In genomic region chr15:67834249-67834592, GRCh38 we compare ENCODE assay signal across 9 cellular contexts. TPM values are rescaled to one million over a fixed set of nuclear protein-coding genes. Genes with fewer than 3 reads are reported as not detected.
DNase-seq lines count a peak whose midpoint lies in the region; ATAC-seq and TF ChIP-seq lines count a peak whose summit lies in the region.
"Had no signal": no experiment of that assay in that cellular context is flagged by ENCODE, and none has a peak within 500 bp of the region (broad histone marks: within the 10 kb centered on the region; RNA-seq: fewer than 3 reads in every experiment).

No MANE protein-coding gene starts in this region.

- in situ Hi-C loops in GM23248 (cut with MboI) = loop anchor here (10.0 kb wide), 2 partner anchors 329 to 889 kb away; no protein-coding TSS in a partner anchor

- TF ChIP-seq CTCF in SU-DHL-6 (IDR thresholded peaks at IDR 0.05; ENCODE audit: insufficient read depth, low read length, poor library complexity, severe bottlenecking) = no peak
- TF ChIP-seq CTCF in hepatocyte (IDR thresholded peaks at IDR 0.05; ENCODE audit: poor library complexity) = no peak

- H3K9ac ChIP-seq in GM23248 (no peak overlapping the region), SU-DHL-6 (ENCODE audit: low read length) (no peak overlapping the region)

- H3K36me3 ChIP-seq in GM23248 (ENCODE audit: low read depth) (no peaks in the 10 kb centered on the region), SU-DHL-6 (ENCODE audit: low read length) (no peaks in the 10 kb centered on the region), hepatocyte (replicated peaks; ENCODE audit: insufficient read depth, low read depth) (no peaks in the 10 kb centered on the region)

- 0 out of 2 replicates have a peak overlapping the region, but pooled peaks have one; percentile 1 for H2AFZ ChIP-seq in GM23248
- H2AFZ ChIP-seq in SU-DHL-6 (ENCODE audit: low read depth, low read length, severe bottlenecking) = no peak overlapping the region
- no peak overlapping the region for H2AFZ ChIP-seq in hepatocyte

- H3K4me3 ChIP-seq in GM23248 (peak overlapping the region; percentile 45), SU-DHL-6 (ENCODE audit: insufficient read depth, low read length, poor library complexity, severe bottlenecking) (no peak overlapping the region), hepatocyte (peak overlapping the region; percentile 0), skin epidermis (peak overlapping the region; percentile 16 to 36 (median 24))

- H4K20me1 ChIP-seq in GM23248 (ENCODE audit: insufficient read depth) (no peaks in the 10 kb centered on the region), SU-DHL-6 (ENCODE audit: low read depth, low read length) (no peaks in the 10 kb centered on the region), hepatocyte (ENCODE audit: insufficient read depth, poor library complexity, severe bottlenecking) (no peaks in the 10 kb centered on the region)

- H3K27me3 ChIP-seq in GM23248 (replicated peaks; ENCODE audit: insufficient read depth) = peaks cover 65% of the 10 kb centered on the region
- H3K27me3 ChIP-seq in SU-DHL-6 (ENCODE audit: low read length) = no peaks in the 10 kb centered on the region
- peaks cover 69% of the 10 kb centered on the region for H3K27me3 ChIP-seq in hepatocyte

- H3K4me1 ChIP-seq in GM23248 (ENCODE audit: insufficient read depth) (no peaks in the 10 kb centered on the region), hepatocyte (ENCODE audit: insufficient read depth) (peaks cover 43% of the 10 kb centered on the region)

- DNase-seq in GM23248 = no peak
- DNase-seq in hepatocyte (ENCODE audit: low spot score) = no peak
- DNase-seq in NCI-H524 treated with DMSO at 0.1 percent for 48 hours (lab: John Stamatoyannopoulos, UW) = no peak
- DNase-seq: cerebellar nuclear complex had no signal

- H3K9me3 ChIP-seq in GM23248 (ENCODE audit: low read depth) (no peaks in the 10 kb centered on the region), SU-DHL-6 (ENCODE audit: insufficient read depth, low read length) (no peaks in the 10 kb centered on the region), hepatocyte (ENCODE audit: low read depth) (no peaks in the 10 kb centered on the region)

- peak overlapping the region; percentile 47 for H3K4me2 ChIP-seq in GM23248 (ENCODE audit: unreplicated experiment)
- H3K4me2 ChIP-seq in SU-DHL-6 (ENCODE audit: low read depth, low read length, poor library complexity, severe bottlenecking) = peak overlapping the region; percentile 42
- H3K4me2 ChIP-seq in hepatocyte = peak overlapping the region; percentile 76

- 9 to 12% methylated on average over 7 of the region's 7 CpGs for WGBS in GM23248 (ENCODE audit: low coverage in 1 of 2, low lambda C conversion rate in 2 of 2, missing lambda C conversion rate in 2 of 2), 2 experiments
- 4% methylated on average over 7 of the region's 7 CpGs for whole genome bisulfite sequencing in hepatocyte (ENCODE audit: low lambda C conversion rate, missing lambda C conversion rate)

- H3K27ac ChIP-seq in GM23248 = no peak overlapping the region
- no peak overlapping the region for H3K27ac ChIP-seq in SU-DHL-6 (ENCODE audit: low read depth, low read length)
- no peak overlapping the region for H3K27ac ChIP-seq in hepatocyte
- no peak overlapping the region for H3K27ac ChIP-seq in skin epidermis
- H3K27ac ChIP-seq: RWPE1 had no signal

- H3K9me2 ChIP-seq in GM23248 (ENCODE audit: insufficient read depth) (no peaks in the 10 kb centered on the region), SU-DHL-6 (replicated peaks; ENCODE audit: insufficient read depth, low read length) (no peaks in the 10 kb centered on the region), hepatocyte (replicated peaks; ENCODE audit: insufficient read depth) (no peaks in the 10 kb centered on the region)

- ATAC-seq in HG03108 (IDR thresholded peaks at IDR 0.05; ENCODE audit: unreplicated experiment) = no peak
- no peak for ATAC-seq in GM19035 (IDR thresholded peaks at IDR 0.05; ENCODE audit: unreplicated experiment)

- H3F3A ChIP-seq in GM23248 (ENCODE audit: insufficient read depth) = no peaks in the 10 kb centered on the region
- no peaks in the 10 kb centered on the region for H3F3A ChIP-seq in SU-DHL-6 (ENCODE audit: insufficient read depth)

- H3K79me2 ChIP-seq in GM23248 (ENCODE audit: insufficient read depth) (no peaks in the 10 kb centered on the region), SU-DHL-6 (ENCODE audit: insufficient read depth, low read length) (no peaks in the 10 kb centered on the region), hepatocyte (no peaks in the 10 kb centered on the region)

RNA-seq across cellular contexts. Expression of gene RNU6-1, which starts 5.6 kb away (rescaled TPM):
- not detected in 2 replicates for total RNA-seq in GM23248 (2014; rRNA removed; shearing (Covaris generic))
- polyA plus RNA-seq in GM23248 (2016; fragmentation: Nextera tagmentation; extraction: Ambion mirVana) = not detected in 2 replicates
- not detected in 2 replicates for total RNA-seq in hepatocyte
- polyA plus RNA-seq in hepatocyte = not detected in 2 replicates

RNA-seq across cellular contexts. Expression of gene SKOR1, which starts 8.9 kb away (rescaled TPM):
- total RNA-seq in GM23248 (2014; rRNA removed; shearing (Covaris generic)) = 0.11 TPM in 1 of 2 replicates, not detected in the other
- polyA plus RNA-seq in GM23248 (2016; fragmentation: Nextera tagmentation; extraction: Ambion mirVana) (not detected in 2 replicates), hepatocyte (0.26 and 0.52 TPM in 2 replicates)
- total RNA-seq in hepatocyte = 0.12 and 0.23 TPM in 2 replicates
